In genomic region chr1:197884173-197884572, GRCh38 we compare ENCODE assay signal across 16 cellular contexts. TPM values are rescaled to one million over a fixed set of nuclear protein-coding genes. Genes with fewer than 3 reads are reported as not detected.
DNase-seq lines count a peak whose midpoint lies in the region; ATAC-seq and TF ChIP-seq lines count a peak whose summit lies in the region.
"Had no signal": no experiment of that assay in that cellular context is flagged by ENCODE, and none has a peak within 500 bp of the region (broad histone marks: within the 10 kb centered on the region; RNA-seq: fewer than 3 reads in every experiment).

No MANE protein-coding gene starts in this region.

- H3K4me1 ChIP-seq in hepatocyte (ENCODE audit: insufficient read depth): no peaks in the 10 kb centered on the region
- H3K4me1 ChIP-seq in right lobe of liver: peaks cover 0 to 18% (median 6%) of the 10 kb centered on the region in 4 donors
- H3K4me1 ChIP-seq in upper lobe of right lung: no peaks in the 10 kb centered on the region

- H3K27me3 ChIP-seq in hepatocyte (no peaks in the 10 kb centered on the region), right lobe of liver (no peaks in the 10 kb centered on the region), upper lobe of right lung (peaks cover 5% of the 10 kb centered on the region), WERI-Rb-1 (ENCODE audit: insufficient read depth, low read depth, severe bottlenecking) (no peaks in the 10 kb centered on the region)

- H3K4me3 ChIP-seq in hepatocyte: no peak overlapping the region
- H3K4me3 ChIP-seq in right lobe of liver: no peak overlapping the region
- no peak overlapping the region for H3K4me3 ChIP-seq in upper lobe of right lung
- H3K4me3 ChIP-seq in WERI-Rb-1 (ENCODE audit: low read depth, low read length): no peak overlapping the region

- WGBS in hepatocyte (ENCODE audit: low lambda C conversion rate, missing lambda C conversion rate): 62% methylated on average over 7 of the region's 7 CpGs
- no CpG with 5 or more reads among the region's 7 CpGs for WGBS in right lobe of liver (ENCODE audit: insufficient coverage, low coverage, low lambda C conversion rate, missing lambda C conversion rate)

- H3K9me3 ChIP-seq in hepatocyte (ENCODE audit: low read depth) (no peaks in the 10 kb centered on the region), right lobe of liver (no peaks in the 10 kb centered on the region), upper lobe of right lung (no peaks in the 10 kb centered on the region), WERI-Rb-1 (ENCODE audit: severe bottlenecking) (no peaks in the 10 kb centered on the region)

- DNase-seq in DMS53 (lab: John Stamatoyannopoulos, UW) (peak; percentile 55), DMS53 treated with DMSO at 0.1 percent for 48 hours (lab: John Stamatoyannopoulos, UW; ENCODE audit: unreplicated experiment) (no peak), hepatocyte (ENCODE audit: low spot score) (peak; percentile 27), right lobe of liver (peak; percentile 73 to 91 (median 84)), upper lobe of right lung (no peak), SK-N-DZ (ENCODE audit: low spot score) (no peak), WERI-Rb-1 (no peak)
- DNase-seq: CD8-positive, alpha-beta T cell; KG1; NCI-H1092; NCI-H69; NK-92 treated with Interleukin-12 subunit alpha and Interleukin-12 subunit beta, amount 100 ng/mL, for 24 hours; OCI-M1 had no signal

- H3K36me3 ChIP-seq in hepatocyte (replicated peaks; ENCODE audit: insufficient read depth, low read depth): no peaks in the 10 kb centered on the region
- H3K36me3 ChIP-seq in right lobe of liver: no peaks in the 10 kb centered on the region
- no peaks in the 10 kb centered on the region for H3K36me3 ChIP-seq in upper lobe of right lung
- H3K36me3 ChIP-seq in WERI-Rb-1: no peaks in the 10 kb centered on the region

- H2AFZ ChIP-seq in hepatocyte: no peak overlapping the region

- H4K20me1 ChIP-seq in hepatocyte (ENCODE audit: insufficient read depth, poor library complexity, severe bottlenecking): no peaks in the 10 kb centered on the region

- no peak for TF ChIP-seq CTCF in hepatocyte (IDR thresholded peaks at IDR 0.05; ENCODE audit: poor library complexity)
- TF ChIP-seq CTCF in right lobe of liver (IDR thresholded peaks at IDR 0.05): no peak
- no peak for TF ChIP-seq CTCF in upper lobe of right lung (IDR thresholded peaks at IDR 0.05)
- no peak for TF ChIP-seq CTCF in WERI-Rb-1 (IDR thresholded peaks at IDR 0.05; ENCODE audit: low read depth, low read length)

- intact Hi-C loops in right lobe of liver (cut with DNase I) (no loop called here), upper lobe of right lung (cut with DNase I) (no loop called here)

- TF ChIP-seq POLR2A in right lobe of liver (IDR thresholded peaks at IDR 0.05): no peak

- H3K4me2 ChIP-seq in hepatocyte: no peak overlapping the region

- peak; percentile 96 to 100 (median 98) for ATAC-seq in right lobe of liver
- ATAC-seq in upper lobe of right lung: peak; percentile 51
- no peak for ATAC-seq in HG03196 (IDR thresholded peaks at IDR 0.05; ENCODE audit: unreplicated experiment)
- ATAC-seq: CD8-positive, alpha-beta T cell had no signal

- H3K9me2 ChIP-seq in hepatocyte (replicated peaks; ENCODE audit: insufficient read depth): no peaks in the 10 kb centered on the region

- H3K27ac ChIP-seq in hepatocyte: no peak overlapping the region
- peak overlapping the region in 1 of 3 donors; percentile 74 for H3K27ac ChIP-seq in right lobe of liver
- H3K27ac ChIP-seq in upper lobe of right lung: no peak overlapping the region
- H3K27ac ChIP-seq in WERI-Rb-1: no peak overlapping the region
- H3K27ac ChIP-seq: 22Rv1, HL-60 had no signal

- H3K79me2 ChIP-seq in hepatocyte: no peaks in the 10 kb centered on the region

RNA-seq across cellular contexts. Expression of gene C1orf53, which starts 18.3 kb away (rescaled TPM):
- 9.0 and 25.3 TPM in 2 replicates for total RNA-seq in hepatocyte
- 14.4 and 15.7 TPM in 2 replicates for polyA plus RNA-seq in hepatocyte
- total RNA-seq in right lobe of liver: 1 to 10 TPM; 4.0 to 8.9 (median 6.2) TPM
- total RNA-seq in upper lobe of right lung: 4.0 TPM
- 1.7 and 3.3 TPM in 2 replicates for polyA plus RNA-seq in SK-N-DZ (2014; cell fraction: cytosol; rRNA removed)
- 2.7 TPM in 1 of 2 replicates, not detected in the other for polyA plus RNA-seq in SK-N-DZ (2014; cell fraction: nucleus; rRNA removed)
- total RNA-seq: CD8-positive, alpha-beta T cell had no signal

RNA-seq across cellular contexts. Expression of gene LHX9, which starts 33.0 kb away (rescaled TPM):
- total RNA-seq in hepatocyte: not detected in 2 replicates
- 0.34 TPM in 1 of 2 replicates, not detected in the other for polyA plus RNA-seq in hepatocyte
- 1 to 10 TPM in 2 of 6 experiments, under 1 TPM in 3, not detected in 1; 0.12 to 1.9 (median 0.81) TPM for total RNA-seq in right lobe of liver
- 4.7 TPM for total RNA-seq in upper lobe of right lung
- 0.13 and 0.46 TPM in 2 replicates for polyA plus RNA-seq in SK-N-DZ (2014; cell fraction: cytosol; rRNA removed)
- polyA plus RNA-seq in SK-N-DZ (2014; cell fraction: nucleus; rRNA removed): 0.27 TPM in 2 replicates
- total RNA-seq: CD8-positive, alpha-beta T cell had no signal

Comparison
In these comparisons a context has a peak if more than half of its experiments do, and no peak if none do; other contexts are left out.
1. DNase-seq: peak in DMS53 (single experiment), hepatocyte (single experiment) and right lobe of liver (3 of 3); none in DMS53 treated with DMSO at 0.1 percent for 48 hours (single experiment), upper lobe of right lung (single experiment), SK-N-DZ (single experiment) and WERI-Rb-1 (single experiment).